Comparison of ENCODE assay signal across 25 cellular contexts in genomic region chr1:70902211-70902610, GRCh38.
"Had no signal": no experiment of that assay in that cellular context is flagged by ENCODE, and none has a peak within 500 bp of the region (broad histone marks: within the 10 kb centered on the region; RNA-seq: fewer than 3 reads in every experiment).

No MANE protein-coding gene starts in this region.

- H2AFZ ChIP-seq: neural progenitor cell had no signal

- H3K27me3 ChIP-seq: gastrocnemius medialis, left lung, neural progenitor cell, sigmoid colon, tibial nerve, upper lobe of left lung had no signal

- H3K4me3 ChIP-seq: dorsolateral prefrontal cortex, gastrocnemius medialis, left lung, neural progenitor cell, prostate gland, sigmoid colon, thoracic aorta, tibial nerve, upper lobe of left lung had no signal

- DNase-seq: dorsolateral prefrontal cortex; effector CD4-positive, alpha-beta T cell; foreskin fibroblast; gastrocnemius medialis; head of caudate nucleus; kidney; left cardiac atrium; left lung; mesenchymal stem cell; midbrain; naive thymus-derived CD4-positive, alpha-beta T cell; right cardiac atrium; sigmoid colon; stimulated activated CD4-positive, alpha-beta T cell treated with anti-CD3 and anti-CD28 coated beads, Interleukin-2, amount 100 ng/mL, for 24 hours; stimulated activated CD4-positive, alpha-beta T cell treated with anti-CD3 and anti-CD28 coated beads, Interleukin-4, amount 100 ng/mL, for 24 hours; stimulated activated naive CD4-positive, alpha-beta T cell treated with Interleukin-2 at 50 U/mL for 16 hours; upper lobe of left lung had no signal

- H3K4me1 ChIP-seq: gastrocnemius medialis, left lung, prostate gland, sigmoid colon, tibial nerve, upper lobe of left lung had no signal

- H3K4me2 ChIP-seq: neural progenitor cell had no signal

- H3K27ac ChIP-seq: dorsolateral prefrontal cortex, epithelial cell of prostate, gastrocnemius medialis, left lung, neural progenitor cell, prostate gland, sigmoid colon, thoracic aorta, tibial nerve, upper lobe of left lung had no signal

- H3K36me3 ChIP-seq: gastrocnemius medialis, left lung, neural progenitor cell, prostate gland, sigmoid colon, thoracic aorta, tibial nerve, upper lobe of left lung had no signal

- ATAC-seq: esophagus mucosa; gastrocnemius medialis; left cardiac atrium; left lung; naive thymus-derived CD4-positive, alpha-beta T cell; right cardiac atrium; stimulated activated effector memory CD8-positive, alpha-beta T cell treated with anti-CD3 and anti-CD28 coated beads, Interleukin-12 subunit alpha, Interleukin-12 subunit beta, amount 100 ng/mL, for 72 hours had no signal

- H3K4me1 Mint-ChIP-seq: nephron; stimulated activated effector memory CD8-positive, alpha-beta T cell treated with anti-CD3 and anti-CD28 coated beads, Interleukin-12 subunit alpha, Interleukin-12 subunit beta, amount 100 ng/mL, for 72 hours had no signal

- H3K4me3 Mint-ChIP-seq: naive thymus-derived CD4-positive, alpha-beta T cell; nephron; neural progenitor cell; stimulated activated effector memory CD8-positive, alpha-beta T cell treated with anti-CD3 and anti-CD28 coated beads, Interleukin-12 subunit alpha, Interleukin-12 subunit beta, amount 100 ng/mL, for 72 hours had no signal

- H3K9ac ChIP-seq: neural progenitor cell had no signal

- H3K36me3 Mint-ChIP-seq: neural progenitor cell; stimulated activated effector memory CD8-positive, alpha-beta T cell treated with anti-CD3 and anti-CD28 coated beads, Interleukin-12 subunit alpha, Interleukin-12 subunit beta, amount 100 ng/mL, for 72 hours had no signal

- H3K9me3 ChIP-seq: gastrocnemius medialis, left lung, prostate gland, sigmoid colon, thoracic aorta, tibial nerve, upper lobe of left lung had no signal

- H3K9me3 Mint-ChIP-seq: neural progenitor cell had no signal

- H3K27ac Mint-ChIP-seq: naive thymus-derived CD4-positive, alpha-beta T cell; nephron; neural progenitor cell; stimulated activated effector memory CD8-positive, alpha-beta T cell treated with anti-CD3 and anti-CD28 coated beads, Interleukin-12 subunit alpha, Interleukin-12 subunit beta, amount 100 ng/mL, for 72 hours had no signal
